Comparison of ENCODE assay signal across 8 cellular contexts in the genomic region with DNA sequence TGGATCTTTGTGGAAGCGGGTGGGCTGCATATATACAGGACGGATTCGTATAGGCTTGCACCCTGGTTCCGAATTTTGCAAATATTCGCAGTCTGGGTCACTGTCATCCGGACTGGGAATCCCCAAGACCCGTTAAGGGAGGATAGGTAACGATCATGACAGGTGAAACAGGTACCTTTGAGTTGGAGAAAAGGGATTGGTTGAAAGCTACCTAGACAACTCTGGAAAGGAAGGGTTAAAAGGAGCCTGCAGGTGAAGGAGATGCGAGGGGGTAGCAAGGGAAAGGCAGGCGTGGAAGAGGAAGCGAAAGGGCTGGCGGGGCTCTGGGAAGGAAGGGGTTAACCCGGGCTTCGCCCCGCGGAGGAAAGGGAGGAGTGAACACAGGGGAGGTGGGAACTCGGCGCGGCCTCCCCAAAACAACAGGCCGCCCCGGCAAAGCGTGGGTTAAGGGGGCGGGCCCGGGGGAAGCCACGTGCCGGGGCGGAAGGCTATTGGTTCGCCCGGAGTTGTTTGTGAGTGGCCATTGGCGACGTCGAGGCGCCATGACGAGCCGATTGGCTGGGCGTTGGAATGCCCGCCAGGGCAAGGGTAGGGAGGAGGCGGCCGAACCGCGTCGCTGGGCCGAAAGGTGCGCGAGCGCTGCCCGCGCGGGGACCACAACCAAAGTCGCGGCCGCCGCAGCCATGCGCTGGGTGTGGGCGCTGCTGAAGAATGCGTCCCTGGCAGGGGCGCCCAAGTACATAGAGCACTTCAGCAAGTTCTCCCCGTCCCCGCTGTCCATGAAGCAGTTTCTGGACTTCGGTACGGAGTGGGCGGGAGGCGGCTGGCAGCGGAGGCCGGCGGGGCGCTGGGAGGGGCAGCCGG. TPM values are rescaled to one million over a fixed set of nuclear protein-coding genes. Genes with fewer than 3 reads are reported as not detected.
DNase-seq lines count a peak whose midpoint lies in the region; ATAC-seq and TF ChIP-seq lines count a peak whose summit lies in the region.

A gene (plus strand): TSS at position 599 of the 864 bp plus-strand sequence. CDS start 85 bp downstream, at position 684.

- H3K9me3 ChIP-seq in BE2C: no peaks in the 10 kb centered on the region

- peak within 1 kb of the TSS; percentile 68 for H3K4me3 ChIP-seq in BE2C (ENCODE audit: low read depth, low read length)

- H3K4me1 ChIP-seq in BE2C: no peaks in the 10 kb centered on the region

- H3K27me3 ChIP-seq in BE2C: no peaks in the 10 kb centered on the region

- TF ChIP-seq CTCF in BE2C (IDR thresholded peaks at IDR 0.05; ENCODE audit: low read depth, low read length): no peak; the same call in 1 of the 2 replicates

- H3K36me3 ChIP-seq in BE2C: no peaks in the 10 kb centered on the region

- peak; percentile 96 for DNase-seq in BE2C
- DNase-seq in GM19240 (ENCODE audit: insufficient read length, low spot score): peak; percentile 98
- DNase-seq in NCI-H524 (lab: John Stamatoyannopoulos, UW): peak; percentile 87 to 98
- peak; percentile 96 for DNase-seq in activated CD4-positive, alpha-beta T cell treated with anti-CD3 and anti-CD28 coated beads for 48 hours
- DNase-seq in kidney tubule cell (ENCODE audit: low spot score): peak; percentile 94
- peak; percentile 87 to 91 for DNase-seq in stimulated activated CD4-positive, alpha-beta T cell treated with anti-CD3 and anti-CD28 coated beads, Interleukin-1b, Interleukin-23, amount 100 ng/mL, for 1 hour (ENCODE audit: low read depth in 2 of 2)

- ATAC-seq in HG03457 (IDR thresholded peaks at IDR 0.05; ENCODE audit: unreplicated experiment): peak; percentile 83

- peak within 1 kb of the TSS; percentile 94 for H3K27ac ChIP-seq in cingulate gyrus (ENCODE audit: low read depth, low read length)

RNA-seq across cellular contexts. Expression of the gene that starts here (rescaled TPM):
- 38.8 TPM for polyA plus RNA-seq in BE2C (2012; ENCODE audit: insufficient read depth, insufficient read length, low read depth)

Comparison
In these comparisons a context has a peak if more than half of its experiments do, and no peak if none do; other contexts are left out.
1. Peak in every context shown above with its lines: DNase-seq, ATAC-seq, H3K4me3 ChIP-seq and H3K27ac ChIP-seq.